In the genomic region with DNA sequence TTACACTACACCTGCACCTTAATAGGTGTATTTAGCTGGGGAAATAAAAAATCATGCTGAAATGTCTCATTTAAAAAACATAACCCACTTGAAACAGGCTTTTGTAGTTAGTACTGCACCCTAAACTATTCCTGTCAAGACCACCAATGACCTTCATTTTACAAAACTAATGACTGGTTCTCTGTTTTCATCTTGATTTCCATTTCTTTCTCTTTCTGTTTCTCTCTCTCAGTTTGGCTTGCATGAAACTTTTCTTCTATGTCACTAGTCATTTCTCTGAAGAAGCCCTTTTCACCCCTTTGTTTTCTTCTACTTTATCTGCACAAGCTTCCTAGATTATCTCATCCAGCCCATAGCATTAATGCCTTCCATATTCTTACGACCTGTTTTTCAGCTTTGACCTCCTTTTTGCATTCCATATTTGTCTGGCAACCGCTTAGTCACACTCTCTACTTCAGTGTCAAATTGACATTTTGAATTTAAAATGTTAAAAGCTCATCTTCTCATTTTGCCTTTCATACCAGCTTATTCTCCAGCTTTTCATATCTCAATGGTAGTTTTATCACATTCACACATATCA, we compare ENCODE assay signal across 13 cellular contexts. TPM values are rescaled to one million over a fixed set of nuclear protein-coding genes. Genes with fewer than 3 reads are reported as not detected.
DNase-seq lines count a peak whose midpoint lies in the region; ATAC-seq lines count a peak whose summit lies in the region.
"Had no signal": no experiment of that assay in that cellular context is flagged by ENCODE, and none has a peak within 500 bp of the region (broad histone marks: within the 10 kb centered on the region; RNA-seq: fewer than 3 reads in every experiment).

No MANE protein-coding gene starts in this region.

- peaks cover 4% of the 10 kb centered on the region for H3K9me3 ChIP-seq in KOPT-K1 (ENCODE audit: insufficient read depth, low read length, poor library complexity, severe bottlenecking)
- H3K9me3 ChIP-seq: SJSA1 had no signal

- peaks cover 66% of the 10 kb centered on the region for H3K4me1 Mint-ChIP-seq in activated T-cell treated with anti-CD3 and anti-CD28 coated beads, Interleukin-2, amount 50 U/mL, for 4 hours (ENCODE audit: low read depth)
- H3K4me1 Mint-ChIP-seq in activated naive CD8-positive, alpha-beta T cell treated with anti-CD3 and anti-CD28 coated beads, Interleukin-2, amount 50 U/mL, for 24 hours: peaks cover 70% of the 10 kb centered on the region
- H3K4me1 Mint-ChIP-seq in stimulated activated naive CD8-positive, alpha-beta T cell treated with anti-CD3 and anti-CD28 coated beads, Interleukin-15, Interleukin-2, amounts not matched to agents 100 ng/mL and 50 ng/mL, for 24 hours (ENCODE audit: low read depth): peaks cover 80% of the 10 kb centered on the region

- peak overlapping the region; percentile 75 for H3K27ac ChIP-seq in KOPT-K1 (ENCODE audit: low read depth, low read length, poor library complexity, severe bottlenecking)
- H3K27ac ChIP-seq: cardiac muscle cell, SJSA1 had no signal

- H3K9me3 Mint-ChIP-seq in activated T-cell treated with anti-CD3 and anti-CD28 coated beads, Interleukin-2, amount 50 U/mL, for 4 hours: peaks cover 4% of the 10 kb centered on the region
- peaks cover 4% of the 10 kb centered on the region for H3K9me3 Mint-ChIP-seq in activated naive CD8-positive, alpha-beta T cell treated with anti-CD3 and anti-CD28 coated beads, Interleukin-2, amount 50 U/mL, for 24 hours
- H3K9me3 Mint-ChIP-seq in stimulated activated naive CD8-positive, alpha-beta T cell treated with anti-CD3 and anti-CD28 coated beads, Interleukin-15, Interleukin-2, amounts not matched to agents 100 ng/mL and 50 ng/mL, for 24 hours: peaks cover 4% of the 10 kb centered on the region

- H3K27ac Mint-ChIP-seq in activated naive CD8-positive, alpha-beta T cell treated with anti-CD3 and anti-CD28 coated beads, Interleukin-2, amount 50 U/mL, for 24 hours: peak overlapping the region; percentile 93
- peak overlapping the region; percentile 93 for H3K27ac Mint-ChIP-seq in stimulated activated naive CD8-positive, alpha-beta T cell treated with anti-CD3 and anti-CD28 coated beads, Interleukin-15, Interleukin-2, amounts not matched to agents 100 ng/mL and 50 ng/mL, for 24 hours

- H3K27me3 Mint-ChIP-seq in activated T-cell treated with anti-CD3 and anti-CD28 coated beads, Interleukin-2, amount 50 U/mL, for 4 hours (ENCODE audit: low read depth): no peaks in the 10 kb centered on the region
- H3K27me3 Mint-ChIP-seq in activated naive CD8-positive, alpha-beta T cell treated with anti-CD3 and anti-CD28 coated beads, Interleukin-2, amount 50 U/mL, for 24 hours: no peaks in the 10 kb centered on the region
- no peaks in the 10 kb centered on the region for H3K27me3 Mint-ChIP-seq in stimulated activated naive CD8-positive, alpha-beta T cell treated with anti-CD3 and anti-CD28 coated beads, Interleukin-15, Interleukin-2, amounts not matched to agents 100 ng/mL and 50 ng/mL, for 24 hours

- ATAC-seq in activated T-cell treated with anti-CD3 and anti-CD28 coated beads, Interleukin-2, amount 50 U/mL, for 4 hours: peak; percentile 64 to 70
- peak; percentile 50 for ATAC-seq in activated naive CD8-positive, alpha-beta T cell treated with anti-CD3 and anti-CD28 coated beads, Interleukin-2, amount 50 U/mL, for 24 hours
- no peak for ATAC-seq in GM18909 (IDR thresholded peaks at IDR 0.05; ENCODE audit: poor library complexity, unreplicated experiment)
- ATAC-seq in GM19023 (IDR thresholded peaks at IDR 0.05; ENCODE audit: unreplicated experiment): no peak

- DNase-seq in activated T-cell treated with anti-CD3 and anti-CD28 coated beads, Interleukin-2, amount 50 U/mL, for 4 hours: no peak
- no peak for DNase-seq in activated T-cell treated with anti-CD3 and anti-CD28 coated beads, Interleukin-2, amount 50 U/mL, for 48 hours
- no peak for DNase-seq in activated naive CD8-positive, alpha-beta T cell treated with anti-CD3 and anti-CD28 coated beads, Interleukin-2, amount 50 U/mL, for 24 hours
- DNase-seq in occipital lobe (lab: John Stamatoyannopoulos, UW): no peak
- DNase-seq: hippocampal formation, NCI-H524 had no signal

- peak overlapping the region; percentile 76 for H3K4me3 Mint-ChIP-seq in activated T-cell treated with anti-CD3 and anti-CD28 coated beads, Interleukin-2, amount 50 U/mL, for 4 hours
- H3K4me3 Mint-ChIP-seq in activated naive CD8-positive, alpha-beta T cell treated with anti-CD3 and anti-CD28 coated beads, Interleukin-2, amount 50 U/mL, for 24 hours: peak overlapping the region; percentile 80
- peak overlapping the region; percentile 81 for H3K4me3 Mint-ChIP-seq in stimulated activated naive CD8-positive, alpha-beta T cell treated with anti-CD3 and anti-CD28 coated beads, Interleukin-15, Interleukin-2, amounts not matched to agents 100 ng/mL and 50 ng/mL, for 24 hours

- H3K36me3 Mint-ChIP-seq in activated T-cell treated with anti-CD3 and anti-CD28 coated beads, Interleukin-2, amount 50 U/mL, for 4 hours (ENCODE audit: insufficient read depth): no peaks in the 10 kb centered on the region
- H3K36me3 Mint-ChIP-seq in activated naive CD8-positive, alpha-beta T cell treated with anti-CD3 and anti-CD28 coated beads, Interleukin-2, amount 50 U/mL, for 24 hours (ENCODE audit: low read depth): peaks cover 4% of the 10 kb centered on the region
- peaks cover 4% of the 10 kb centered on the region for H3K36me3 Mint-ChIP-seq in stimulated activated naive CD8-positive, alpha-beta T cell treated with anti-CD3 and anti-CD28 coated beads, Interleukin-15, Interleukin-2, amounts not matched to agents 100 ng/mL and 50 ng/mL, for 24 hours (ENCODE audit: low read depth)

- no peaks in the 10 kb centered on the region for H3K36me3 ChIP-seq in KOPT-K1 (ENCODE audit: insufficient read depth, low read length)
- H3K36me3 ChIP-seq: cardiac muscle cell, SJSA1 had no signal

RNA-seq across cellular contexts. Expression of a gene that starts 32.7 kb away (rescaled TPM):
- not detected for total RNA-seq in activated T-cell treated with anti-CD3 and anti-CD28 coated beads, Interleukin-2, amount 50 U/mL, for 4 hours
- total RNA-seq in occipital lobe: 0.47 TPM
- total RNA-seq: cardiac muscle cell, LHCN-M2, SJSA1 had no signal

RNA-seq across cellular contexts. Expression of a gene that starts 33.9 kb away (rescaled TPM):
- 100 to 1,000 TPM; 253 to 322 (median 318) TPM for total RNA-seq in activated T-cell treated with anti-CD3 and anti-CD28 coated beads, Interleukin-2, amount 50 U/mL, for 4 hours
- 0.62 TPM for total RNA-seq in occipital lobe
- total RNA-seq: cardiac muscle cell, LHCN-M2 had no signal

Comparison
In these comparisons a context has a peak if more than half of its experiments do, and no peak if none do; other contexts are left out.
1. ATAC-seq: peak in activated T-cell treated with anti-CD3 and anti-CD28 coated beads, Interleukin-2, amount 50 U/mL, for 4 hours (2 of 2) and activated naive CD8-positive, alpha-beta T cell treated with anti-CD3 and anti-CD28 coated beads, Interleukin-2, amount 50 U/mL, for 24 hours (single experiment); none in GM18909 (single experiment) and GM19023 (single experiment).
2. RNA of a gene that starts 33.9 kb away (total RNA-seq): 253 to 322 TPM in activated T-cell treated with anti-CD3 and anti-CD28 coated beads, Interleukin-2, amount 50 U/mL, for 4 hours; 0.62 TPM in occipital lobe (single experiment); every median in the first group is over 100 times any median in the second.
3. Peak in every context shown above with its lines, with median percentiles within 50 percentile points of each other: H3K4me3 Mint-ChIP-seq.